21 cellular contexts compared by ENCODE assay signal in genomic region chr5:125603321-125603720, GRCh38.
"Had no signal": no experiment of that assay in that cellular context is flagged by ENCODE, and none has a peak within 500 bp of the region (broad histone marks: within the 10 kb centered on the region; RNA-seq: fewer than 3 reads in every experiment).

No MANE protein-coding gene starts in this region.

- H3K4me3 ChIP-seq: adrenal gland, cardiac muscle cell, gastrocnemius medialis, sigmoid colon, spleen, thoracic aorta, vagina had no signal

- H3K9me3 ChIP-seq: adrenal gland, gastrocnemius medialis, sigmoid colon, spleen, thoracic aorta, vagina had no signal

- DNase-seq: activated CD4-positive, alpha-beta T cell treated with anti-CD3 and anti-CD28 coated beads for 1 hour; activated CD4-positive, alpha-beta T cell treated with anti-CD3 and anti-CD28 coated beads, Interleukin-2, amount 50 U/mL, for 4 hours; activated CD8-positive, alpha-beta memory T cell treated with anti-CD3 and anti-CD28 coated beads for 24 hours; activated CD8-positive, alpha-beta memory T cell treated with anti-CD3 and anti-CD28 coated beads, Interleukin-2, amount 50 U/mL, for 4 hours; activated T-cell treated with anti-CD3 and anti-CD28 coated beads, Interleukin-2, amount 50 U/mL, for 24 hours; adrenal gland; effector memory CD4-positive, alpha-beta T cell; gastrocnemius medialis; hippocampal formation; islet precursor cell; left cardiac atrium; nucleus accumbens; retina; sigmoid colon; spleen; stimulated activated CD4-positive, alpha-beta T cell treated with anti-CD3 and anti-CD28 coated beads, Interleukin-4, amount 100 ng/mL, for 1 hour; stimulated activated naive CD4-positive, alpha-beta T cell treated with Interleukin-2 at 50 U/mL for 16 hours; T-helper 1 cell had no signal

- H3K36me3 ChIP-seq: adrenal gland, cardiac muscle cell, gastrocnemius medialis, sigmoid colon, spleen, thoracic aorta, vagina had no signal

- H3K27ac ChIP-seq: adrenal gland, cardiac muscle cell, gastrocnemius medialis, sigmoid colon, spleen, thoracic aorta, vagina had no signal

- H3K27me3 ChIP-seq: adrenal gland, cardiac muscle cell, gastrocnemius medialis, sigmoid colon, spleen, vagina had no signal

- H3K4me1 ChIP-seq: gastrocnemius medialis, sigmoid colon, spleen, vagina had no signal
